Comparison of ENCODE assay signal across 8 cellular contexts in the genomic region with DNA sequence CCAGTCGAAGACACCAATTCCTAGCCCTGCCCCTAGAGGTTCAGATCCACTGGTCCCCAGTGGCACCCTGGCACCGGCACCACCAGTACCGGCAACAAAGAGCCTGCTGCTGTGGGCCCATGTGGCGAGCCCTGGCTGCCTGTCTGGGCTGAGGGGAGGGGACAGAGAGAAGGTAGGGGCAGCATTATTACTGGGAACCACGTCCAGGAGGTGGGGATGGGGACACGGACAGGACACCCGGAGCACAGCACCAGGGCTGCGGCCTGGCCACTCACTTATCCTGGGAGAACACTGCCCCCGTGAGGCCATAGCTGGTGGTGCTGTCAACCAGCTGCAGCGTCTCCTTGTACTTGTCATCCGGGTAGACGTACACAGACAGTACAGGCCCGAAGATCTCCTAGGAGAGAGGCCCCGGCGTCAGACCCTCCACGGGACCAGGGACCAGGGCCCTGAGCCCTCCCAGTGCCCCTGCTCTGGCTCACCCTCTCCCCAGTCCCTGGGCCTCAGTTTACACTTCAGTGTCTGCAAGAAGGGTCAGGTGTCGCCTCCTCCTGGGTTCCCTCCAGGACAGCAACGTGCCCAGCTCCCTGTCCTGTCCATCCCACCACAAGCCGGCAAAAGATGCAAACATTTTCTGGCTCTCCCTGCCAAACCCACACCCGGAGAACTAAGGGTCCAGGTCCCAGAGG. TPM values are rescaled to one million over a fixed set of nuclear protein-coding genes. Genes with fewer than 3 reads are reported as not detected.
DNase-seq lines count a peak whose midpoint lies in the region; ATAC-seq and TF ChIP-seq lines count a peak whose summit lies in the region.

No MANE protein-coding gene starts in this region.

- H3K27ac ChIP-seq in A673 (ENCODE audit: low read depth, low read length, poor library complexity, severe bottlenecking) (no peak overlapping the region), coronary artery (no peak overlapping the region), right lobe of liver (no peak overlapping the region)

- no peaks in the 10 kb centered on the region for H3K27me3 ChIP-seq in A673 (replicated peaks; ENCODE audit: insufficient read depth, low read depth, low read length, poor library complexity)
- H3K27me3 ChIP-seq in right lobe of liver = no peaks in the 10 kb centered on the region

- BruUV-seq in A673 (replicated peaks; lab: Mats Ljungman, UMichigan) = no TSS peak

- no peaks in the 10 kb centered on the region for H3K36me3 Mint-ChIP-seq in activated CD4-positive, alpha-beta T cell treated with anti-CD3 and anti-CD28 coated beads, Interleukin-2, amount 10 ng/mL, durations not matched to agents 7 days and 5 days (ENCODE audit: low read depth)

- ATAC-seq in GM18867 (IDR thresholded peaks at IDR 0.05; ENCODE audit: unreplicated experiment) = peak; percentile 43
- peak; percentile 59 to 66 (median 63) for ATAC-seq in right lobe of liver
- ATAC-seq in HG03108 (IDR thresholded peaks at IDR 0.05; ENCODE audit: unreplicated experiment) = no peak

- peaks cover 7% of the 10 kb centered on the region for H3K4me1 ChIP-seq in A673 (ENCODE audit: insufficient read depth, low read length, poor library complexity, severe bottlenecking)
- H3K4me1 ChIP-seq in right lobe of liver = peaks cover 0 to 9% (median 0%) of the 10 kb centered on the region in 4 donors

- H3K9me3 Mint-ChIP-seq in activated CD4-positive, alpha-beta T cell treated with anti-CD3 and anti-CD28 coated beads, Interleukin-2, amount 10 ng/mL, durations not matched to agents 7 days and 5 days = no peaks in the 10 kb centered on the region

- H3K36me3 ChIP-seq in A673 (ENCODE audit: insufficient read depth, low read length, poor library complexity, severe bottlenecking) (no peaks in the 10 kb centered on the region), right lobe of liver (peaks cover 0 to 66% (median 30%) of the 10 kb centered on the region in 4 donors)

- POLR2A ChIA-PET in A673 (lab: Charles Lee; ENCODE audit: low non-redundant PET) = interaction anchor here (0.7 kb wide), 1 partner anchor 284 kb away, joined by 4 read pairs; no protein-coding TSS in a partner anchor
- POLR2A ChIA-PET in activated CD4-positive, alpha-beta T cell treated with anti-CD3 and anti-CD28 coated beads, Interleukin-2, amount 10 ng/mL, durations not matched to agents 7 days and 5 days (lab: Charles Lee) = no interaction called here

- 32% methylated on average over 4 of the region's 20 CpGs for WGBS in right lobe of liver (ENCODE audit: insufficient coverage, low coverage, low lambda C conversion rate, missing lambda C conversion rate)

- no peaks in the 10 kb centered on the region for H3K9me3 ChIP-seq in A673 (ENCODE audit: low read depth, low read length, poor library complexity, severe bottlenecking)
- H3K9me3 ChIP-seq in right lobe of liver = no peaks in the 10 kb centered on the region

- TF ChIP-seq POLR2A in right lobe of liver (IDR thresholded peaks at IDR 0.05) = no peak

- TF ChIP-seq CTCF in A673 (conservative IDR thresholded peaks at IDR 0.05; ENCODE audit: low read depth, low read length) (peak; percentile 95), coronary artery (IDR thresholded peaks at IDR 0.05) (peak; percentile 70), right lobe of liver (IDR thresholded peaks at IDR 0.05) (peak; percentile 59 to 72 (median 70))

- peak; percentile 91 for DNase-seq in A673 (ENCODE audit: low spot score)
- DNase-seq in NCI-H460 (ENCODE audit: extremely low read depth, low read depth) = peak; percentile 72
- peak; percentile 74 for DNase-seq in activated CD4-positive, alpha-beta T cell treated with anti-CD3 and anti-CD28 coated beads, Interleukin-2, amount 10 ng/mL, durations not matched to agents 7 days and 5 days
- peak; percentile 86 for DNase-seq in coronary artery (ENCODE audit: low spot score)
- peak; percentile 63 to 78 (median 75) for DNase-seq in right lobe of liver
- peak; percentile 54 to 64 for DNase-seq in stimulated activated CD4-positive, alpha-beta T cell treated with anti-CD3 and anti-CD28 coated beads, Interleukin-4, amount 100 ng/mL, for 4 hours

- no peak overlapping the region for H3K4me3 Mint-ChIP-seq in activated CD4-positive, alpha-beta T cell treated with anti-CD3 and anti-CD28 coated beads, Interleukin-2, amount 10 ng/mL, durations not matched to agents 7 days and 5 days

- H3K4me1 Mint-ChIP-seq in activated CD4-positive, alpha-beta T cell treated with anti-CD3 and anti-CD28 coated beads, Interleukin-2, amount 10 ng/mL, durations not matched to agents 7 days and 5 days = no peaks in the 10 kb centered on the region

- no peak overlapping the region for H3K4me3 ChIP-seq in A673 (ENCODE audit: low read depth, low read length, poor library complexity, severe bottlenecking)
- H3K4me3 ChIP-seq in coronary artery = no peak overlapping the region
- no peak overlapping the region for H3K4me3 ChIP-seq in right lobe of liver

- CTCF ChIA-PET in A673 (lab: Charles Lee) = interaction anchor here (0.5 to 2.1 kb wide), 9 partner anchors 9 to 319 kb away, joined by 3 to 14 read pairs (median 4); no protein-coding TSS in a partner anchor
- CTCF ChIA-PET in activated CD4-positive, alpha-beta T cell treated with anti-CD3 and anti-CD28 coated beads, Interleukin-2, amount 10 ng/mL, durations not matched to agents 7 days and 5 days (lab: Charles Lee) = interaction anchor here (0.6 to 3.0 kb wide), 4 partner anchors 9 to 27 kb away, joined by 3 to 15 read pairs (median 4); partner anchors contain the start of gene ALDH4A1

- intact Hi-C loops in A673 (cut with micrococcal nuclease; ENCODE audit: unreplicated experiment) = loop anchor here (1.0 kb wide), 1 partner anchor 278 kb away; no protein-coding TSS in a partner anchor
- intact Hi-C loops in right lobe of liver (cut with DNase I) = no loop called here

- H3K27me3 Mint-ChIP-seq in activated CD4-positive, alpha-beta T cell treated with anti-CD3 and anti-CD28 coated beads, Interleukin-2, amount 10 ng/mL, durations not matched to agents 7 days and 5 days = no peaks in the 10 kb centered on the region

- no peak overlapping the region for H3K27ac Mint-ChIP-seq in activated CD4-positive, alpha-beta T cell treated with anti-CD3 and anti-CD28 coated beads, Interleukin-2, amount 10 ng/mL, durations not matched to agents 7 days and 5 days

RNA-seq across cellular contexts. Expression of gene TAS1R2, which starts 15.8 kb away (rescaled TPM):
- total RNA-seq in A673 (2021) = not detected in 2 replicates
- total RNA-seq in NCI-H460 (2014; rRNA removed; shearing (Covaris generic)) = not detected in 2 replicates
- polyA plus RNA-seq in NCI-H460 (2014; cell fraction: nucleus; rRNA removed) = not detected in 2 replicates
- not detected for total RNA-seq in activated CD4-positive, alpha-beta T cell treated with anti-CD3 and anti-CD28 coated beads, Interleukin-2, amount 10 ng/mL, durations not matched to agents 7 days and 5 days
- total RNA-seq in right lobe of liver = under 1 TPM in 1 of 6 experiments, not detected in 5; 0.07 TPM

RNA-seq across cellular contexts. Expression of gene ALDH4A1, which starts 27.1 kb away (rescaled TPM):
- total RNA-seq in A673 (2021) (18.4 and 23.1 TPM in 2 replicates), right lobe of liver (100 to 1,000 TPM; 218 to 364 (median 265) TPM)
- total RNA-seq in NCI-H460 (2014; rRNA removed; shearing (Covaris generic)) = 3.0 and 3.8 TPM in 2 replicates
- 6.9 and 9.1 TPM in 2 replicates for polyA plus RNA-seq in NCI-H460 (2014; cell fraction: nucleus; rRNA removed)
- 1 to 10 TPM; 4.3 to 5.9 TPM for total RNA-seq in activated CD4-positive, alpha-beta T cell treated with anti-CD3 and anti-CD28 coated beads, Interleukin-2, amount 10 ng/mL, durations not matched to agents 7 days and 5 days
